Comparison of ENCODE assay signal across 14 cellular contexts in genomic region chr1:14259191-14259757, GRCh38.
DNase-seq lines count a peak whose midpoint lies in the region; ATAC-seq and TF ChIP-seq lines count a peak whose summit lies in the region.
"Had no signal": no experiment of that assay in that cellular context is flagged by ENCODE, and none has a peak within 500 bp of the region (broad histone marks: within the 10 kb centered on the region; RNA-seq: fewer than 3 reads in every experiment).

No MANE protein-coding gene starts in this region.

- intact Hi-C loops in head of caudate nucleus (cut with DNase I), result loop anchor here (10.0 kb wide), 1 partner anchor 144 kb away; no protein-coding TSS in a partner anchor
- intact Hi-C loops in mucosa of descending colon (cut with DNase I, micrococcal nuclease), result no loop called here

- peak; percentile 76 for ATAC-seq in mucosa of descending colon
- ATAC-seq in HG02981 (IDR thresholded peaks at IDR 0.05; ENCODE audit: unreplicated experiment), result no peak
- no peak for ATAC-seq in GM18502 (IDR thresholded peaks at IDR 0.05; ENCODE audit: poor library complexity, unreplicated experiment)
- ATAC-seq: T-helper 17 cell had no signal

- CTCF ChIA-PET in GM10248 (lab: Yijun Ruan, JAX), result no interaction called here

- TF ChIP-seq CTCF in mucosa of descending colon (IDR thresholded peaks at IDR 0.05), result no peak
- no peak for TF ChIP-seq CTCF in GM10248 (IDR thresholded peaks at IDR 0.05; ENCODE audit: control extremely low read depth, extremely low read depth, low read depth, missing control alignments)

- POLR2A ChIA-PET in GM10248 (lab: Yijun Ruan, JAX), result no interaction called here

- H3K4me3 ChIP-seq in mucosa of descending colon, result no peak overlapping the region

- no peaks in the 10 kb centered on the region for H3K36me3 ChIP-seq in mucosa of descending colon (ENCODE audit: low read depth)

- no peaks in the 10 kb centered on the region for H3K4me1 ChIP-seq in mucosa of descending colon (ENCODE audit: low read depth)

- H3K9me3 ChIP-seq in mucosa of descending colon, result no peaks in the 10 kb centered on the region

- DNase-seq in head of caudate nucleus, result peak; percentile 83 to 98 (median 92)
- peak; percentile 66 to 76 (median 66) for DNase-seq in mucosa of descending colon
- DNase-seq in GM10248 (ENCODE audit: extremely low spot score), result no peak
- DNase-seq in stimulated activated naive CD4-positive, alpha-beta T cell (lab: John Stamatoyannopoulos, UW), result no peak
- DNase-seq: activated CD4-positive, alpha-beta memory T cell treated with anti-CD3 and anti-CD28 coated beads, Interleukin-2, amount 10 ng/mL, durations not matched to agents 7 days and 5 days; activated gamma-delta T cell treated with Interleukin-2 at 50 U/mL for 16 hours; cerebellar nuclear complex; foreskin melanocyte; NCI-H510A; T-helper 17 cell had no signal

- H3K27ac ChIP-seq in angular gyrus (ENCODE audit: low read depth, low read length), result peak overlapping the region; percentile 98
- H3K27ac ChIP-seq in temporal lobe (ENCODE audit: low read depth, low read length), result peak overlapping the region; percentile 100

Comparison
In these comparisons a context has a peak if more than half of its experiments do, and no peak if none do; other contexts are left out.
1. DNase-seq: peak in head of caudate nucleus (42 of 42) and mucosa of descending colon (3 of 3); none in GM10248 (single experiment) and stimulated activated naive CD4-positive, alpha-beta T cell (0 of 6).